In genomic region chr2:6679481-6679880, GRCh38 we compare ENCODE assay signal across 24 cellular contexts.
DNase-seq lines count a peak whose midpoint lies in the region; ATAC-seq and TF ChIP-seq lines count a peak whose summit lies in the region.
"Had no signal": no experiment of that assay in that cellular context is flagged by ENCODE, and none has a peak within 500 bp of the region (broad histone marks: within the 10 kb centered on the region; RNA-seq: fewer than 3 reads in every experiment).

No MANE protein-coding gene starts in this region.

- H3K9me3 Mint-ChIP-seq in endodermal cell (no peaks in the 10 kb centered on the region), nephron progenitor cell (no peaks in the 10 kb centered on the region)
- no peaks in the 10 kb centered on the region for H3K9me3 Mint-ChIP-seq in activated naive CD8-positive, alpha-beta T cell treated with anti-CD3 and anti-CD28 coated beads, Interleukin-2, amount 50 U/mL, for 24 hours

- H3K27me3 ChIP-seq in HUES48 (ENCODE audit: control insufficient read depth, insufficient read depth, low read length) (no peaks in the 10 kb centered on the region), endodermal cell (ENCODE audit: control insufficient read depth, insufficient read depth, low read length, poor library complexity, severe bottlenecking) (no peaks in the 10 kb centered on the region)
- H3K27me3 ChIP-seq: SJCRH30 had no signal

- H3K27ac ChIP-seq in HUES48 (ENCODE audit: low read depth, low read length) (peak overlapping the region; percentile 65), endodermal cell (ENCODE audit: low read depth, low read length) (peak overlapping the region; percentile 10)
- H3K27ac ChIP-seq: A549, GM23248, HL-60, PC-9, SJCRH30 had no signal

- DNase-seq in NCI-H2171 (lab: John Stamatoyannopoulos, UW) (peak; percentile 45), endodermal cell (no peak), nephron progenitor cell (peak; percentile 2)
- no peak for DNase-seq in effector CD8-positive, alpha-beta T cell (lab: John Stamatoyannopoulos, UW)
- DNase-seq in activated naive CD8-positive, alpha-beta T cell treated with anti-CD3 and anti-CD28 coated beads, Interleukin-2, amount 50 U/mL, for 24 hours: no peak
- DNase-seq: C1 segment of cervical spinal cord; CD4-positive, alpha-beta memory T cell; COR-L47; DMS53; GM23248; HCEC 1CT; NCI-H1092 treated with DMSO at 0.1 percent for 48 hours; NCI-H1436; NCI-H1930; NCI-H446; NCI-H524 treated with DMSO at 0.1 percent for 48 hours; NCI-H774; PC-9; SJCRH30 had no signal

- H3K36me3 Mint-ChIP-seq in endodermal cell (ENCODE audit: low read depth) (no peaks in the 10 kb centered on the region), nephron progenitor cell (ENCODE audit: low read depth) (no peaks in the 10 kb centered on the region)
- no peaks in the 10 kb centered on the region for H3K36me3 Mint-ChIP-seq in activated naive CD8-positive, alpha-beta T cell treated with anti-CD3 and anti-CD28 coated beads, Interleukin-2, amount 50 U/mL, for 24 hours (ENCODE audit: low read depth)
- H3K36me3 Mint-ChIP-seq: CD4-positive, alpha-beta memory T cell had no signal

- H3K9me3 ChIP-seq in HUES48 (ENCODE audit: control insufficient read depth, insufficient read depth, low read length): no peaks in the 10 kb centered on the region
- H3K9me3 ChIP-seq in endodermal cell (ENCODE audit: control insufficient read depth, low read length): no peaks in the 10 kb centered on the region
- H3K9me3 ChIP-seq: A549, SJCRH30 had no signal

- H3K4me1 ChIP-seq in HUES48 (ENCODE audit: control insufficient read depth, insufficient read depth, low read length): peaks cover 34% of the 10 kb centered on the region
- H3K4me1 ChIP-seq in endodermal cell (ENCODE audit: control insufficient read depth, insufficient read depth, low read length): peaks cover 4% of the 10 kb centered on the region
- H3K4me1 ChIP-seq: A549 had no signal

- H3K27ac Mint-ChIP-seq in endodermal cell: no peak overlapping the region
- no peak overlapping the region for H3K27ac Mint-ChIP-seq in nephron progenitor cell
- H3K27ac Mint-ChIP-seq in activated naive CD8-positive, alpha-beta T cell treated with anti-CD3 and anti-CD28 coated beads, Interleukin-2, amount 50 U/mL, for 24 hours: no peak overlapping the region
- H3K27ac Mint-ChIP-seq: CD4-positive, alpha-beta memory T cell had no signal

- H3K27me3 Mint-ChIP-seq in endodermal cell (ENCODE audit: insufficient read depth): no peaks in the 10 kb centered on the region
- H3K27me3 Mint-ChIP-seq in nephron progenitor cell (ENCODE audit: low read depth, poor library complexity): no peaks in the 10 kb centered on the region
- H3K27me3 Mint-ChIP-seq in activated naive CD8-positive, alpha-beta T cell treated with anti-CD3 and anti-CD28 coated beads, Interleukin-2, amount 50 U/mL, for 24 hours: peaks cover 2% of the 10 kb centered on the region

- H3K4me3 ChIP-seq in HUES48 (ENCODE audit: low read depth, low read length): no peak overlapping the region
- no peak overlapping the region for H3K4me3 ChIP-seq in endodermal cell (ENCODE audit: low read length)
- H3K4me3 ChIP-seq: A549, GM23248, PC-9, SJCRH30 had no signal

- no peak for ATAC-seq in activated naive CD8-positive, alpha-beta T cell treated with anti-CD3 and anti-CD28 coated beads, Interleukin-2, amount 50 U/mL, for 24 hours
- no peak for ATAC-seq in HG02571 (IDR thresholded peaks at IDR 0.05; ENCODE audit: unreplicated experiment)
- ATAC-seq: A549, Right ventricle myocardium inferior had no signal

- WGBS in endodermal cell (ENCODE audit: insufficient coverage in 1 of 2, insufficient read length in 1 of 2), 2 experiments: 44 to 60% methylated on average over 2 of the region's 2 CpGs

- H3K36me3 ChIP-seq in HUES48 (ENCODE audit: control insufficient read depth, insufficient read depth, low read length) (no peaks in the 10 kb centered on the region), endodermal cell (ENCODE audit: control insufficient read depth, insufficient read depth, low read length) (no peaks in the 10 kb centered on the region)
- H3K36me3 ChIP-seq: SJCRH30 had no signal

- peaks cover 15% of the 10 kb centered on the region for H3K4me1 Mint-ChIP-seq in endodermal cell
- H3K4me1 Mint-ChIP-seq in nephron progenitor cell: peaks cover 22% of the 10 kb centered on the region
- no peaks in the 10 kb centered on the region for H3K4me1 Mint-ChIP-seq in activated naive CD8-positive, alpha-beta T cell treated with anti-CD3 and anti-CD28 coated beads, Interleukin-2, amount 50 U/mL, for 24 hours
- H3K4me1 Mint-ChIP-seq: CD4-positive, alpha-beta memory T cell had no signal

- no peak for TF ChIP-seq CTCF in endodermal cell (conservative IDR thresholded peaks at IDR 0.05)
- TF ChIP-seq CTCF in nephron progenitor cell (IDR thresholded peaks at IDR 0.05): no peak

- H3K4me3 Mint-ChIP-seq in endodermal cell (no peak overlapping the region), nephron progenitor cell (no peak overlapping the region)
- no peak overlapping the region for H3K4me3 Mint-ChIP-seq in activated naive CD8-positive, alpha-beta T cell treated with anti-CD3 and anti-CD28 coated beads, Interleukin-2, amount 50 U/mL, for 24 hours
- H3K4me3 Mint-ChIP-seq: CD4-positive, alpha-beta memory T cell had no signal

- H3K9ac ChIP-seq in HUES48 (ENCODE audit: low read depth, low read length) (no peak overlapping the region), endodermal cell (ENCODE audit: extremely low read depth, low read length, poor library complexity, severe bottlenecking) (no peak overlapping the region)
- H3K9ac ChIP-seq: GM23248 had no signal

Comparison
In these comparisons a context has a peak if more than half of its experiments do, and no peak if none do; other contexts are left out.
1. DNase-seq: peak in NCI-H2171 (single experiment) and nephron progenitor cell (single experiment); none in endodermal cell (single experiment), effector CD8-positive, alpha-beta T cell (single experiment) and activated naive CD8-positive, alpha-beta T cell treated with anti-CD3 and anti-CD28 coated beads, Interleukin-2, amount 50 U/mL, for 24 hours (single experiment).